Comparison of ENCODE assay signal across 19 cellular contexts in genomic region chr2:76958749-76959148, GRCh38.
A peak's percentile ranks its signal among the peaks of the same experiment; 100 is the strongest.
DNase-seq lines count a peak whose midpoint lies in the region; ATAC-seq and TF ChIP-seq lines count a peak whose summit lies in the region.
"Had no signal": no experiment of that assay in that cellular context is flagged by ENCODE, and none has a peak within 500 bp of the region (broad histone marks: within the 10 kb centered on the region; RNA-seq: fewer than 3 reads in every experiment).

No MANE protein-coding gene starts in this region.

- H3K27ac Mint-ChIP-seq in WTC11, result no peak overlapping the region
- no peak overlapping the region for H3K27ac Mint-ChIP-seq in T-helper 2 cell treated with Interferon-gamma antibody and Interleukin-4, amounts not matched to agents 5 μg/mL and 100 μg/mL, for 36 hours
- H3K27ac Mint-ChIP-seq: activated naive CD8-positive, alpha-beta T cell; B cell; naive thymus-derived CD8-positive, alpha-beta T cell; stimulated activated naive CD8-positive, alpha-beta T cell treated with anti-CD3 and anti-CD28 coated beads, Interleukin-15, amount 100 ng/mL, for 72 hours had no signal

- H3K36me3 Mint-ChIP-seq in WTC11, result no peaks in the 10 kb centered on the region
- no peaks in the 10 kb centered on the region for H3K36me3 Mint-ChIP-seq in T-helper 2 cell treated with Interferon-gamma antibody and Interleukin-4, amounts not matched to agents 5 μg/mL and 100 μg/mL, for 36 hours (ENCODE audit: low read depth)
- H3K36me3 Mint-ChIP-seq: activated naive CD8-positive, alpha-beta T cell; naive thymus-derived CD8-positive, alpha-beta T cell had no signal

- no peak overlapping the region for H3K4me3 ChIP-seq in LNCaP clone FGC (ENCODE audit: low read depth, low read length)
- H3K4me3 ChIP-seq: sigmoid colon had no signal

- no peaks in the 10 kb centered on the region for H3K27me3 Mint-ChIP-seq in WTC11 (ENCODE audit: low read depth)
- H3K27me3 Mint-ChIP-seq in T-helper 2 cell treated with Interferon-gamma antibody and Interleukin-4, amounts not matched to agents 5 μg/mL and 100 μg/mL, for 36 hours (ENCODE audit: low read depth), result no peaks in the 10 kb centered on the region
- H3K27me3 Mint-ChIP-seq: activated naive CD8-positive, alpha-beta T cell; B cell; naive thymus-derived CD8-positive, alpha-beta T cell; stimulated activated naive CD8-positive, alpha-beta T cell treated with anti-CD3 and anti-CD28 coated beads, Interleukin-15, amount 100 ng/mL, for 72 hours had no signal

- no peak overlapping the region for H3K4me3 Mint-ChIP-seq in WTC11
- no peak overlapping the region for H3K4me3 Mint-ChIP-seq in T-helper 2 cell treated with Interferon-gamma antibody and Interleukin-4, amounts not matched to agents 5 μg/mL and 100 μg/mL, for 36 hours
- H3K4me3 Mint-ChIP-seq: activated naive CD8-positive, alpha-beta T cell; B cell; naive thymus-derived CD8-positive, alpha-beta T cell; stimulated activated naive CD8-positive, alpha-beta T cell treated with anti-CD3 and anti-CD28 coated beads, Interleukin-15, amount 100 ng/mL, for 72 hours had no signal

- TF ChIP-seq CTCF in LNCaP clone FGC (IDR thresholded peaks at IDR 0.05; ENCODE audit: control insufficient read depth, extremely low read depth, insufficient read depth), result no peak
- TF ChIP-seq CTCF in WTC11 (IDR thresholded peaks at IDR 0.05), result no peak

- CTCF ChIA-PET in WTC11 (lab: Charles Lee), result no interaction called here

- peak; percentile 5 for DNase-seq in COLO829 (ENCODE audit: low spot score)
- peak; percentile 53 for DNase-seq in LNCaP clone FGC (ENCODE audit: low read depth)
- DNase-seq in WTC11 (ENCODE audit: low spot score), result peak; percentile 66
- DNase-seq in iPS-NIHi7 (ENCODE audit: extremely low spot score), result peak; percentile 64
- no peak for DNase-seq in T-helper 2 cell treated with Interferon-gamma antibody and Interleukin-4, amounts not matched to agents 5 μg/mL and 100 μg/mL, for 36 hours (ENCODE audit: low spot score)
- no peak for DNase-seq in DMS79 (lab: John Stamatoyannopoulos, UW)
- DNase-seq in Ammon's horn (ENCODE audit: low spot score), result no peak
- no peak for DNase-seq in stimulated activated CD4-positive, alpha-beta T cell treated with anti-CD3 and anti-CD28 coated beads, Interleukin-2, amount 100 ng/mL, for 48 hours
- DNase-seq: activated CD8-positive, alpha-beta memory T cell treated with anti-CD3 and anti-CD28 coated beads, Interleukin-2, amount 50 U/mL, for 4 hours; EL; left cardiac atrium; naive thymus-derived CD8-positive, alpha-beta T cell; NCI-H1436 treated with DMSO at 0.1 percent for 48 hours; NCI-H446 treated with DMSO at 0.1 percent for 48 hours; sigmoid colon; stimulated activated naive CD8-positive, alpha-beta T cell treated with anti-CD3 and anti-CD28 coated beads, Interleukin-15, amount 100 ng/mL, for 72 hours had no signal

- POLR2A ChIA-PET in WTC11 (lab: Charles Lee), result interaction anchor here (0.6 kb wide), 1 partner anchor 117 kb away, joined by 8 read pairs; no protein-coding TSS in a partner anchor

- ATAC-seq in WTC11, result peak; percentile 68
- ATAC-seq: left cardiac atrium; naive thymus-derived CD8-positive, alpha-beta T cell; Right ventricle myocardium inferior; stimulated activated naive CD8-positive, alpha-beta T cell treated with anti-CD3 and anti-CD28 coated beads, Interleukin-15, amount 100 ng/mL, for 72 hours had no signal

- H3K9me3 Mint-ChIP-seq in WTC11, result no peaks in the 10 kb centered on the region
- H3K9me3 Mint-ChIP-seq in T-helper 2 cell treated with Interferon-gamma antibody and Interleukin-4, amounts not matched to agents 5 μg/mL and 100 μg/mL, for 36 hours, result peaks cover 25% of the 10 kb centered on the region

- H3K4me1 Mint-ChIP-seq in WTC11, result peaks cover 40% of the 10 kb centered on the region
- no peaks in the 10 kb centered on the region for H3K4me1 Mint-ChIP-seq in T-helper 2 cell treated with Interferon-gamma antibody and Interleukin-4, amounts not matched to agents 5 μg/mL and 100 μg/mL, for 36 hours (ENCODE audit: low read depth)
- H3K4me1 Mint-ChIP-seq: B cell; naive thymus-derived CD8-positive, alpha-beta T cell; stimulated activated naive CD8-positive, alpha-beta T cell treated with anti-CD3 and anti-CD28 coated beads, Interleukin-15, amount 100 ng/mL, for 72 hours had no signal

TF ChIP-seq in WTC11, 78 proteins besides CTCF, POLR2A, EP300 and RAD21 (continues in another document):
- TF ChIP-seq NFE2L1 (CRISPR knock-in tag; IDR thresholded peaks at IDR 0.05), result no peak
- TF ChIP-seq, protein P1, sequence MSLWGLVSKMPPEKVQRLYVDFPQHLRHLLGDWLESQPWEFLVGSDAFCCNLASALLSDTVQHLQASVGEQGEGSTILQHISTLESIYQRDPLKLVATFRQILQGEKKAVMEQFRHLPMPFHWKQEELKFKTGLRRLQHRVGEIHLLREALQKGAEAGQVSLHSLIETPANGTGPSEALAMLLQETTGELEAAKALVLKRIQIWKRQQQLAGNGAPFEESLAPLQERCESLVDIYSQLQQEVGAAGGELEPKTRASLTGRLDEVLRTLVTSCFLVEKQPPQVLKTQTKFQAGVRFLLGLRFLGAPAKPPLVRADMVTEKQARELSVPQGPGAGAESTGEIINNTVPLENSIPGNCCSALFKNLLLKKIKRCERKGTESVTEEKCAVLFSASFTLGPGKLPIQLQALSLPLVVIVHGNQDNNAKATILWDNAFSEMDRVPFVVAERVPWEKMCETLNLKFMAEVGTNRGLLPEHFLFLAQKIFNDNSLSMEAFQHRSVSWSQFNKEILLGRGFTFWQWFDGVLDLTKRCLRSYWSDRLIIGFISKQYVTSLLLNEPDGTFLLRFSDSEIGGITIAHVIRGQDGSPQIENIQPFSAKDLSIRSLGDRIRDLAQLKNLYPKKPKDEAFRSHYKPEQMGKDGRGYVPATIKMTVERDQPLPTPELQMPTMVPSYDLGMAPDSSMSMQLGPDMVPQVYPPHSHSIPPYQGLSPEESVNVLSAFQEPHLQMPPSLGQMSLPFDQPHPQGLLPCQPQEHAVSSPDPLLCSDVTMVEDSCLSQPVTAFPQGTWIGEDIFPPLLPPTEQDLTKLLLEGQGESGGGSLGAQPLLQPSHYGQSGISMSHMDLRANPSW (CRISPR knock-in tag; conservative IDR thresholded peaks at IDR 0.05; ENCODE audit: low read depth), result no peak
- peak; percentile 60; the same call in 1 of the 2 replicates for TF ChIP-seq CREM (CRISPR knock-in tag; IDR thresholded peaks at IDR 0.05)
- TF ChIP-seq NFATC4 (CRISPR knock-in tag; IDR thresholded peaks at IDR 0.05), result no peak
- TF ChIP-seq ZNF671 (CRISPR knock-in tag; IDR thresholded peaks at IDR 0.05), result no peak
- TF ChIP-seq RORB (CRISPR knock-in tag; IDR thresholded peaks at IDR 0.05), result no peak
- TF ChIP-seq ARID4B (CRISPR knock-in tag; IDR thresholded peaks at IDR 0.05; ENCODE audit: borderline replicate concordance), result 0 out of 2 replicates have a peak, but pooled peaks have one; percentile 44
- TF ChIP-seq, protein P2, sequence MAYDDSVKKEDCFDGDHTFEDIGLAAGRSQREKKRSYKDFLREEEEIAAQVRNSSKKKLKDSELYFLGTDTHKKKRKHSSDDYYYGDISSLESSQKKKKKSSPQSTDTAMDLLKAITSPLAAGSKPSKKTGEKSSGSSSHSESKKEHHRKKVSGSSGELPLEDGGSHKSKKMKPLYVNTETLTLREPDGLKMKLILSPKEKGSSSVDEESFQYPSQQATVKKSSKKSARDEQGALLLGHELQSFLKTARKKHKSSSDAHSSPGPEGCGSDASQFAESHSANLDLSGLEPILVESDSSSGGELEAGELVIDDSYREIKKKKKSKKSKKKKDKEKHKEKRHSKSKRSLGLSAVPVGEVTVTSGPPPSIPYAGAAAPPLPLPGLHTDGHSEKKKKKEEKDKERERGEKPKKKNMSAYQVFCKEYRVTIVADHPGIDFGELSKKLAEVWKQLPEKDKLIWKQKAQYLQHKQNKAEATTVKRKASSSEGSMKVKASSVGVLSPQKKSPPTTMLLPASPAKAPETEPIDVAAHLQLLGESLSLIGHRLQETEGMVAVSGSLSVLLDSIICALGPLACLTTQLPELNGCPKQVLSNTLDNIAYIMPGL (CRISPR knock-in tag; IDR thresholded peaks at IDR 0.05), result no peak
- TF ChIP-seq ZNF416 (CRISPR knock-in tag; IDR thresholded peaks at IDR 0.05), result no peak
- 0 out of 2 replicates have a peak, but pooled peaks have one; percentile 37 for TF ChIP-seq JUN (CRISPR knock-in tag; IDR thresholded peaks at IDR 0.05)

Comparison
In these comparisons a context has a peak if more than half of its experiments do, and no peak if none do; other contexts are left out.
1. DNase-seq: peak in COLO829 (single experiment), LNCaP clone FGC (single experiment), WTC11 (single experiment) and iPS-NIHi7 (single experiment); none in T-helper 2 cell treated with Interferon-gamma antibody and Interleukin-4, amounts not matched to agents 5 μg/mL and 100 μg/mL, for 36 hours (single experiment), DMS79 (single experiment), Ammon's horn (single experiment) and stimulated activated CD4-positive, alpha-beta T cell treated with anti-CD3 and anti-CD28 coated beads, Interleukin-2, amount 100 ng/mL, for 48 hours (0 of 2).